ENCODE assay signal across 18 cellular contexts in the genomic region with DNA sequence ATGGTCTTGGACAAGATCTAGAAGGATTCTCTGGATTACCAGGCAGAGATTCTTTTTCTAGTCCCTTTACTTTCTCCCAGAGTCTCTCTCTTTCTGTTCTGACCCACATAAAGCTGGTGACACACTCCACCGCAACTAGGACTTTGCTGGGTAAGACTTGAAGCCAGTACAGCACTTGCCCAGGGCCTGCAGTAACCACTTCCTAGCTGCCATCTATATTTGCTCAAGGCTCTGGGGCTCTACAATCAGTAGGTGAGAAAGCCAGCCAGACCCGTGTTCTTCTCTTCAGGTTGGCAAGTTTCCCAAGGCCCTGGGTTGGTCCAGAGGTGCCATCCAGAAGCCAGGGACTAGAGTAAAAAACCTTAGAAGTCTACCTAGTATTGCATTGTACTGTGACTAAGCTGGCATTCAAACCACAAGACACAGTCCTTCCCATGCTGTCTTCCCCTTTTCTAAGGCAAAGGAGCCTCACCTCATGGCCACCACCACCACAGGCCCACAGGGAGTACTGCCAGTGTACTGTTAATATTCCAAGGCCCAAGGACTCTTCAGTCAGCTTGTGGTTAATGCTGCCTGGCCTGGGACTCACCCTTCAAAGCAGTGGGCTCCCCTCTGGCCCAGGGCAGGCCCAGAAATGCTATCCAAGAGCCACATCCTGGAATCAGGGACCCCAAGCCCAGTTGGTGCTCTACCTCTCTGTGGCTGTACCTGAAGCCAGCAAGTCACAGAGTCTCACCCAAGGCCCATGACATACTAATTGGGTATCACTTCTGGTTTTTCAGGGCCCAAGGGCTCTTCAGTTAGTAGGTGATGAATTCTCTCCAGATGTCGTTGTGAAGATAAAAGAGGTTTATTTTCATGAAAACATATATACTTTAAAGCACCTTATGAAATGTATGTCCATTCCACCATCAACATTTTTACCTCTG. TPM values are rescaled to one million over a fixed set of nuclear protein-coding genes. Genes with fewer than 3 reads are reported as not detected.
A peak's percentile ranks its signal among the peaks of the same experiment; 100 is the strongest.
DNase-seq lines count a peak whose midpoint lies in the region; ATAC-seq, FAIRE-seq and TF ChIP-seq lines count a peak whose summit lies in the region.
"Had no signal": no experiment of that assay in that cellular context is flagged by ENCODE, and none has a peak within 500 bp of the region (broad histone marks: within the 10 kb centered on the region; RNA-seq: fewer than 3 reads in every experiment).

No MANE protein-coding gene starts in this region.

- 59 to 67% methylated on average over 3 of the region's 3 CpGs for WGBS in esophagus, 2 donors
- WGBS in body of pancreas, 2 donors: 58 to 66% methylated on average over 3 of the region's 3 CpGs

- ATAC-seq in GM21529 (IDR thresholded peaks at IDR 0.05; ENCODE audit: unreplicated experiment): peak; percentile 56
- ATAC-seq in body of pancreas: no peak

- no peaks in the 10 kb centered on the region for H3K36me3 ChIP-seq in esophagus (ENCODE audit: control insufficient read depth in 2 of 2, insufficient read depth in 2 of 2, low read length in 1 of 2)
- no peaks in the 10 kb centered on the region for H3K36me3 ChIP-seq in uterus
- no peaks in the 10 kb centered on the region for H3K36me3 ChIP-seq in CD8-positive, alpha-beta memory T cell (ENCODE audit: insufficient read depth, low read length)
- H3K36me3 ChIP-seq in body of pancreas (replicated peaks in 1 of 2; ENCODE audit: insufficient read depth in 1 of 2, low read depth in 2 of 2): no peaks in the 10 kb centered on the region
- H3K36me3 ChIP-seq: brain microvascular endothelial cell, right atrium auricular region had no signal

- no peaks in the 10 kb centered on the region for H3K9me3 ChIP-seq in esophagus (ENCODE audit: control insufficient read depth in 2 of 2, insufficient read depth in 1 of 2, low read depth in 1 of 2, low read length in 1 of 2)
- no peaks in the 10 kb centered on the region for H3K9me3 ChIP-seq in uterus
- no peaks in the 10 kb centered on the region for H3K9me3 ChIP-seq in CD8-positive, alpha-beta memory T cell (ENCODE audit: low read length)
- no peaks in the 10 kb centered on the region for H3K9me3 ChIP-seq in body of pancreas

- intact Hi-C loops in uterus (cut with DNase I; ENCODE audit: low total_unique reads): no loop called here
- intact Hi-C loops in body of pancreas (cut with DNase I): no loop called here

- H3K4me1 Mint-ChIP-seq in CD8-positive, alpha-beta memory T cell: peaks cover 0 to 1% (median 0%) of the 10 kb centered on the region in 3 donors

- DNase-seq in GM12891 (ENCODE audit: insufficient read length, low spot score) (no peak), NB4 (ENCODE audit: low read depth) (peak; percentile 96), DMS79 (lab: John Stamatoyannopoulos, UW) (no peak), uterus (no peak), body of pancreas (no peak)
- no peak for DNase-seq in CD8-positive, alpha-beta memory T cell
- DNase-seq: activated CD4-positive, alpha-beta T cell treated with anti-CD3 and anti-CD28 coated beads for 48 hours; brain microvascular endothelial cell; EL; glutamatergic neuron; left cardiac atrium; stimulated activated CD4-positive, alpha-beta T cell treated with anti-CD3 and anti-CD28 coated beads, Interleukin-4, amount 100 ng/mL, for 24 hours had no signal

- CTCF ChIA-PET in CD8-positive, alpha-beta memory T cell (lab: Charles Lee): no interaction called here

- peaks cover 0 to 9% of the 10 kb centered on the region in 2 donors for H3K4me1 ChIP-seq in esophagus (ENCODE audit: control insufficient read depth in 2 of 2, insufficient read depth in 2 of 2, low read length in 1 of 2)
- no peaks in the 10 kb centered on the region for H3K4me1 ChIP-seq in uterus
- H3K4me1 ChIP-seq in CD8-positive, alpha-beta memory T cell (ENCODE audit: insufficient read depth, low read length): no peaks in the 10 kb centered on the region
- H3K4me1 ChIP-seq in body of pancreas: no peaks in the 10 kb centered on the region
- H3K4me1 ChIP-seq: right atrium auricular region had no signal

- H3K27ac Mint-ChIP-seq in CD8-positive, alpha-beta memory T cell: no peak overlapping the region
- H3K27ac Mint-ChIP-seq: stimulated activated naive CD8-positive, alpha-beta T cell treated with anti-CD3 and anti-CD28 coated beads, Interleukin-15, Interleukin-2, amounts not matched to agents 100 ng/mL and 50 ng/mL, for 24 hours had no signal

- H3K36me3 Mint-ChIP-seq in CD8-positive, alpha-beta memory T cell: peaks cover 0 to 5% (median 0%) of the 10 kb centered on the region in 3 donors

- no peak overlapping the region for H3K4me3 Mint-ChIP-seq in CD8-positive, alpha-beta memory T cell
- H3K4me3 Mint-ChIP-seq: stimulated activated naive CD8-positive, alpha-beta T cell treated with anti-CD3 and anti-CD28 coated beads, Interleukin-15, Interleukin-2, amounts not matched to agents 100 ng/mL and 50 ng/mL, for 24 hours had no signal

- TF ChIP-seq CTCF in NB4 (IDR thresholded peaks at IDR 0.05; ENCODE audit: low read depth, low read length) (no peak), uterus (IDR thresholded peaks at IDR 0.05) (no peak), body of pancreas (IDR thresholded peaks at IDR 0.05) (no peak)

- peak overlapping the region; percentile 86 to 87 for H3K27ac ChIP-seq in esophagus (ENCODE audit: low read depth in 2 of 2, low read length in 1 of 2)
- H3K27ac ChIP-seq in uterus: no peak overlapping the region
- no peak overlapping the region for H3K27ac ChIP-seq in CD8-positive, alpha-beta memory T cell (ENCODE audit: low read depth, low read length)
- H3K27ac ChIP-seq in body of pancreas: no peak overlapping the region
- H3K27ac ChIP-seq: BLaER1 treated with 17β-estradiol and CSF1 and Interleukin-3, amounts not matched to agents 10 nM and 100 nM; brain microvascular endothelial cell had no signal

- H3K27me3 Mint-ChIP-seq in CD8-positive, alpha-beta memory T cell: no peaks in the 10 kb centered on the region
- H3K27me3 Mint-ChIP-seq: stimulated activated naive CD8-positive, alpha-beta T cell treated with anti-CD3 and anti-CD28 coated beads, Interleukin-15, Interleukin-2, amounts not matched to agents 100 ng/mL and 50 ng/mL, for 24 hours had no signal

- no peaks in the 10 kb centered on the region for H3K9me3 Mint-ChIP-seq in CD8-positive, alpha-beta memory T cell

- POLR2A ChIA-PET in CD8-positive, alpha-beta memory T cell (lab: Charles Lee): no interaction called here

- H3K27me3 ChIP-seq in esophagus (ENCODE audit: control insufficient read depth in 1 of 2, insufficient read depth in 2 of 2, low read length in 2 of 2) (no peaks in the 10 kb centered on the region), uterus (no peaks in the 10 kb centered on the region), body of pancreas (no peaks in the 10 kb centered on the region)
- no peaks in the 10 kb centered on the region for H3K27me3 ChIP-seq in CD8-positive, alpha-beta memory T cell (ENCODE audit: insufficient read depth, low read length, poor library complexity, severe bottlenecking)
- H3K27me3 ChIP-seq: BLaER1 treated with 17β-estradiol and CSF1 and Interleukin-3, amounts not matched to agents 10 nM and 100 nM; brain microvascular endothelial cell; right atrium auricular region had no signal

- no peak for FAIRE-seq in GM12891 (lab: Jason Lieb, UNC)

- TF ChIP-seq POLR2A in GM12891 (IDR thresholded peaks at IDR 0.05; ENCODE audit: low read depth, low read length) (no peak), NB4 (IDR thresholded peaks at IDR 0.05; ENCODE audit: extremely low read depth, insufficient read length) (no peak), uterus (IDR thresholded peaks at IDR 0.05) (no peak), body of pancreas (IDR thresholded peaks at IDR 0.05) (no peak)

- H3K4me3 ChIP-seq in NB4 (ENCODE audit: low read depth, low read length) (no peak overlapping the region), esophagus (ENCODE audit: low read depth in 1 of 2, low read length in 2 of 2) (no peak overlapping the region), uterus (no peak overlapping the region), body of pancreas (no peak overlapping the region)
- no peak overlapping the region for H3K4me3 ChIP-seq in CD8-positive, alpha-beta memory T cell (ENCODE audit: low read length)
- H3K4me3 ChIP-seq: BLaER1 treated with 17β-estradiol and CSF1 and Interleukin-3, amounts not matched to agents 10 nM and 100 nM; right atrium auricular region had no signal

TF ChIP-seq in GM12891, 5 proteins besides CTCF, POLR2A, EP300 and RAD21:
- TF ChIP-seq TAF1 (IDR thresholded peaks at IDR 0.05; ENCODE audit: low read depth, low read length) (no peak), SPI1 (IDR thresholded peaks at IDR 0.05; ENCODE audit: low read depth, low read length) (peak; percentile 65)

RNA-seq across cellular contexts. Expression of gene CD38, which starts 54.7 kb away (rescaled TPM):
- polyA plus RNA-seq in GM12891 (2012; ENCODE audit: low read depth, missing spikeins): 8.0 TPM
- polyA plus RNA-seq in esophagus: 1 to 10 TPM in 1 of 2 donors, under 1 TPM in 1; 0.72 to 1.2 TPM
- total RNA-seq in uterus (1 to 10 TPM in 2 of 4 donors, under 1 TPM in 2; 0.26 to 4.6 (median 1.6) TPM), body of pancreas (1 to 10 TPM in 1 of 2 donors, under 1 TPM in 1; 0.78 to 2.6 TPM)
- 10 to 100 TPM in 1 of 2 experiments, 1 to 10 TPM in 1; 9.0 to 11.7 TPM for total RNA-seq in CD8-positive, alpha-beta memory T cell
- polyA plus RNA-seq in CD8-positive, alpha-beta memory T cell: 2.1 TPM
- total RNA-seq: myocyte had no signal

Comparison
In these comparisons a context has a peak if more than half of its experiments do, and no peak if none do; other contexts are left out.
1. H3K27ac ChIP-seq: peak in esophagus (2 of 2); none in uterus (0 of 2), CD8-positive, alpha-beta memory T cell (single experiment) and body of pancreas (0 of 4).